ENCODE assay signal across 20 cellular contexts in the genomic region with DNA sequence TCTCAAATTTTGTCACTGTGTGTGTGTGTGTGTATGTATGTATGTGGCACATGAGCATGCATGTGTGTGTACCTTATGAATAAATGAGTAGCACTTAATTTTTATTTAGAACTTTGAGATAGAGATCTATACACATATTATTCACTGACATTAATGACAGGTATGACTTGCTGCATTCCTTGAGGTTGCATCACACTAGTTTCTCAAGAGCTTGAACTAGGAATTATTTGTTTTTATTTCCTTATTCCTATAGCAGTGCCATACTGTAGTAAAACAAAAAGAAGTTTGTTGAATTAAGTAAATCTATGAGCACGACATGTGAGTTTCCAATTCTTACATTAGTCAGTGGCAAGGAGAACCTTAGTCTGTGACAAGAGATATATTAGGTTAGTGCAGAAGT.
DNase-seq lines count a peak whose midpoint lies in the region; ATAC-seq, FAIRE-seq and TF ChIP-seq lines count a peak whose summit lies in the region.
"Had no signal": no experiment of that assay in that cellular context is flagged by ENCODE, and none has a peak within 500 bp of the region (broad histone marks: within the 10 kb centered on the region; RNA-seq: fewer than 3 reads in every experiment).

No MANE protein-coding gene starts in this region.

- POLR2A ChIA-PET in A549 (lab: Yijun Ruan, JAX) = no interaction called here

- WGBS in A549 (ENCODE audit: missing lambda C conversion rate) = 5% methylated on average over 1 of the region's 1 CpG

- H3K4me2 ChIP-seq in A549 = peak overlapping the region; percentile 56

- no peak for TF ChIP-seq EP300 in A549 (IDR thresholded peaks at IDR 0.05)

- ATAC-seq in A549 (peak; percentile 62 to 86; a peak in 5 of 6 replicates), GM21576 (IDR thresholded peaks at IDR 0.05; ENCODE audit: unreplicated experiment) (no peak), GM19467 (IDR thresholded peaks at IDR 0.05; ENCODE audit: unreplicated experiment) (no peak)
- ATAC-seq: sciatic nerve had no signal

- H3K27ac ChIP-seq in A549 = peak overlapping the region; percentile 7 to 20; a peak in 2 of 6 replicates
- peak overlapping the region; percentile 20 for H3K27ac ChIP-seq in caudate nucleus (ENCODE audit: low read depth, low read length)
- H3K27ac ChIP-seq: HL-60, SJSA1, tibial artery had no signal

- TF ChIP-seq CTCF in A549 (IDR thresholded peaks at IDR 0.05) (no peak), kidney epithelial cell (IDR thresholded peaks at IDR 0.05; ENCODE audit: insufficient read depth, low read length, poor library complexity, severe bottlenecking) (no peak)

- H3K27me3 ChIP-seq in kidney epithelial cell (ENCODE audit: control insufficient read depth, insufficient read depth, low read length) = no peaks in the 10 kb centered on the region
- H3K27me3 ChIP-seq: SJSA1, tibial artery had no signal

- no peak for TF ChIP-seq RAD21 in A549 (conservative IDR thresholded peaks at IDR 0.05 in 1 of 2, IDR thresholded peaks at IDR 0.05 in 1 of 2)

- H3K4me3 ChIP-seq in A549 = no peak overlapping the region
- H3K4me3 ChIP-seq in kidney epithelial cell (ENCODE audit: low read depth, low read length) = no peak overlapping the region
- H3K4me3 ChIP-seq: SJSA1, tibial artery had no signal

- no peak for TF ChIP-seq POLR2A in A549 (IDR thresholded peaks at IDR 0.05; ENCODE audit: low read length)

- H3K36me3 ChIP-seq in kidney epithelial cell (ENCODE audit: control insufficient read depth, insufficient read depth, low read length) = no peaks in the 10 kb centered on the region
- H3K36me3 ChIP-seq: SJSA1, tibial artery had no signal

- CTCF ChIA-PET in A549 (lab: Yijun Ruan, JAX) = no interaction called here

- FAIRE-seq in A549 (lab: Jason Lieb, UNC) = peak; percentile 92
- FAIRE-seq: islet of Langerhans, TTC549 had no signal

- no peaks in the 10 kb centered on the region for H3K9me3 ChIP-seq in A549
- H3K9me3 ChIP-seq: SJSA1, tibial artery had no signal

- DNase-seq in A549 (ENCODE audit: low read depth in 1 of 2, low spot score in 1 of 2) = peak in 1 of 2 experiments; percentile 57
- peak; percentile 43 for DNase-seq in HT-29 (ENCODE audit: low spot score)
- no peak for DNase-seq in caudate nucleus (lab: John Stamatoyannopoulos, UW)
- DNase-seq in kidney epithelial cell (ENCODE audit: low read depth) = peak; percentile 42
- DNase-seq in mucosa of gallbladder (ENCODE audit: low spot score) = no peak
- no peak for DNase-seq in NCI-H526 (lab: John Stamatoyannopoulos, UW)
- DNase-seq: activated CD4-positive, alpha-beta T cell treated with anti-CD3 and anti-CD28 coated beads, Interleukin-2, amount 50 U/mL, for 4 hours; activated naive CD8-positive, alpha-beta T cell treated with anti-CD3 and anti-CD28 coated beads, Interleukin-2, amount 10 ng/mL, durations not matched to agents 7 days and 5 days; activated T-cell treated with anti-CD3 and anti-CD28 coated beads, Interleukin-2, amount 50 U/mL, for 48 hours; Kasumi-1; NCI-H1436 treated with DMSO at 0.1 percent for 48 hours; stimulated activated CD4-positive, alpha-beta T cell treated with anti-CD3 and anti-CD28 coated beads, Interleukin-4, amount 100 ng/mL, for 4 hours; tibial artery had no signal

- H3K4me1 ChIP-seq in A549 = peaks cover 13% of the 10 kb centered on the region

TF ChIP-seq in A549, 52 proteins besides CTCF, POLR2A, EP300 and RAD21 (continues in another document):
- TF ChIP-seq EHMT2 (IDR thresholded peaks at IDR 0.05; ENCODE audit: low read depth) = no peak
- no peak for TF ChIP-seq CBX2 (IDR thresholded peaks at IDR 0.05; ENCODE audit: borderline replicate concordance, low read depth)
- TF ChIP-seq, protein P1, sequence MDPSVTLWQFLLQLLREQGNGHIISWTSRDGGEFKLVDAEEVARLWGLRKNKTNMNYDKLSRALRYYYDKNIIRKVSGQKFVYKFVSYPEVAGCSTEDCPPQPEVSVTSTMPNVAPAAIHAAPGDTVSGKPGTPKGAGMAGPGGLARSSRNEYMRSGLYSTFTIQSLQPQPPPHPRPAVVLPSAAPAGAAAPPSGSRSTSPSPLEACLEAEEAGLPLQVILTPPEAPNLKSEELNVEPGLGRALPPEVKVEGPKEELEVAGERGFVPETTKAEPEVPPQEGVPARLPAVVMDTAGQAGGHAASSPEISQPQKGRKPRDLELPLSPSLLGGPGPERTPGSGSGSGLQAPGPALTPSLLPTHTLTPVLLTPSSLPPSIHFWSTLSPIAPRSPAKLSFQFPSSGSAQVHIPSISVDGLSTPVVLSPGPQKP (IDR thresholded peaks at IDR 0.05; ENCODE audit: low read depth, low read length) = no peak
- no peak for TF ChIP-seq KDM1A (IDR thresholded peaks at IDR 0.05; ENCODE audit: low read depth)
- TF ChIP-seq JUNB (IDR thresholded peaks at IDR 0.05) = peak; percentile 49; the same call in 1 of the 2 replicates
- no peak for TF ChIP-seq NFE2L2 (conservative IDR thresholded peaks at IDR 0.05; ENCODE audit: low read length)
- TF ChIP-seq BHLHE40 (IDR thresholded peaks at IDR 0.05; ENCODE audit: low read depth, low read length) = no peak
- no peak for TF ChIP-seq TP53 (CRISPR knock-in tag; IDR thresholded peaks at IDR 0.05)
- TF ChIP-seq FOXS1 (CRISPR knock-in tag; IDR thresholded peaks at IDR 0.05) = no peak
- TF ChIP-seq MYC (IDR thresholded peaks at IDR 0.05; ENCODE audit: borderline replicate concordance, low read length) = no peak
- TF ChIP-seq KDM5A (IDR thresholded peaks at IDR 0.05) = no peak
- no peak for TF ChIP-seq HDAC2 (IDR thresholded peaks at IDR 0.05)
- TF ChIP-seq RARB (CRISPR knock-in tag; IDR thresholded peaks at IDR 0.05) = no peak
- no peak for TF ChIP-seq EHF (CRISPR knock-in tag; IDR thresholded peaks at IDR 0.05)
- TF ChIP-seq RNF2 (IDR thresholded peaks at IDR 0.05; ENCODE audit: borderline replicate concordance, low read depth) = no peak
- TF ChIP-seq GATA3 (IDR thresholded peaks at IDR 0.05; ENCODE audit: borderline replicate concordance) = peak; percentile 81
- no peak for TF ChIP-seq ZFP36 (IDR thresholded peaks at IDR 0.05; ENCODE audit: borderline replicate concordance, partially characterized antibody)
- TF ChIP-seq, protein P2, sequence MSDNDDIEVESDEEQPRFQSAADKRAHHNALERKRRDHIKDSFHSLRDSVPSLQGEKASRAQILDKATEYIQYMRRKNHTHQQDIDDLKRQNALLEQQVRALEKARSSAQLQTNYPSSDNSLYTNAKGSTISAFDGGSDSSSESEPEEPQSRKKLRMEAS (IDR thresholded peaks at IDR 0.05) = no peak
- TF ChIP-seq ZSCAN20 (CRISPR knock-in tag; IDR thresholded peaks at IDR 0.05) = no peak
- TF ChIP-seq HMGXB4 (CRISPR knock-in tag; IDR thresholded peaks at IDR 0.05; ENCODE audit: borderline replicate concordance) = no peak
- TF ChIP-seq HOXB5 (CRISPR knock-in tag; IDR thresholded peaks at IDR 0.05) = no peak
- no peak for TF ChIP-seq NPAS2 (CRISPR knock-in tag; IDR thresholded peaks at IDR 0.05; ENCODE audit: borderline replicate concordance)
- TF ChIP-seq USF2 (IDR thresholded peaks at IDR 0.05) = no peak
- TF ChIP-seq, protein P3, sequence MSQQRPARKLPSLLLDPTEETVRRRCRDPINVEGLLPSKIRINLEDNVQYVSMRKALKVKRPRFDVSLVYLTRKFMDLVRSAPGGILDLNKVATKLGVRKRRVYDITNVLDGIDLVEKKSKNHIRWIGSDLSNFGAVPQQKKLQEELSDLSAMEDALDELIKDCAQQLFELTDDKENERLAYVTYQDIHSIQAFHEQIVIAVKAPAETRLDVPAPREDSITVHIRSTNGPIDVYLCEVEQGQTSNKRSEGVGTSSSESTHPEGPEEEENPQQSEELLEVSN (IDR thresholded peaks at IDR 0.05; ENCODE audit: borderline replicate concordance, low read depth) = no peak
- no peak for TF ChIP-seq CHD2 (IDR thresholded peaks at IDR 0.05; ENCODE audit: low read length, partially characterized antibody)
- TF ChIP-seq MAFK (IDR thresholded peaks at IDR 0.05; ENCODE audit: partially characterized antibody) = no peak
- TF ChIP-seq CEBPB (IDR thresholded peaks at IDR 0.05) = peak; percentile 85 to 91
- no peak for TF ChIP-seq HOXA7 (CRISPR knock-in tag; IDR thresholded peaks at IDR 0.05)
- TF ChIP-seq RCOR1 (IDR thresholded peaks at IDR 0.05; ENCODE audit: low read depth, low read length) = no peak
- TF ChIP-seq CHD4 (IDR thresholded peaks at IDR 0.05; ENCODE audit: borderline replicate concordance) = no peak
- TF ChIP-seq POLR2AphosphoS2 (conservative IDR thresholded peaks at IDR 0.05; ENCODE audit: low read length) = no peak
- TF ChIP-seq SMC3 (IDR thresholded peaks at IDR 0.05) = no peak
- TF ChIP-seq NR3C1 (IDR thresholded peaks at IDR 0.05) = no peak
- TF ChIP-seq FOSL2 (IDR thresholded peaks at IDR 0.05) = no peak
- peak; percentile 64 for TF ChIP-seq FOSL2 (CRISPR knock-in tag; IDR thresholded peaks at IDR 0.05)
- TF ChIP-seq PHF8 (IDR thresholded peaks at IDR 0.05; ENCODE audit: borderline replicate concordance, low read depth) = no peak
- no peak for TF ChIP-seq ESRRA (IDR thresholded peaks at IDR 0.05; ENCODE audit: borderline replicate concordance, low read length)

Comparison
In these comparisons a context has a peak if more than half of its experiments do, and no peak if none do; other contexts are left out.
1. ATAC-seq: peak in A549 (2 of 2); none in GM21576 (single experiment) and GM19467 (single experiment).
2. DNase-seq: peak in HT-29 (single experiment) and kidney epithelial cell (single experiment); none in caudate nucleus (0 of 61), mucosa of gallbladder (single experiment) and NCI-H526 (0 of 2).